Comparison of ENCODE assay signal across 11 cellular contexts in genomic region chr22:37170689-37171405, GRCh38. TPM values are rescaled to one million over a fixed set of nuclear protein-coding genes. Genes with fewer than 3 reads are reported as not detected.
A peak's percentile ranks its signal among the peaks of the same experiment; 100 is the strongest.
DNase-seq lines count a peak whose midpoint lies in the region; ATAC-seq and TF ChIP-seq lines count a peak whose summit lies in the region.
"Not testable (repeated sequence)": the region's sequence is repeated elsewhere in the genome, so short reads cannot be mapped to it uniquely, and the experiment has no call there.
"Had no signal": no experiment of that assay in that cellular context is flagged by ENCODE, and none has a peak within 500 bp of the region (broad histone marks: within the 10 kb centered on the region; RNA-seq: fewer than 3 reads in every experiment).

No MANE protein-coding gene starts in this region.

- not testable (repeated sequence) for H3K4me3 ChIP-seq in RWPE2 (ENCODE audit: severe bottlenecking); adipocyte (ENCODE audit: low read length); osteoblast (ENCODE audit: insufficient read depth, low read length); stomach

- peak overlapping the region; percentile 20 for H3K4me2 ChIP-seq in osteoblast (ENCODE audit: insufficient read depth, low read length)

- not testable (repeated sequence) for TF ChIP-seq POLR2A in stomach (IDR thresholded peaks at IDR 0.05)

- POLR2A ChIA-PET in CD4-positive, alpha-beta T cell (lab: Charles Lee): interaction anchor here (0.9 to 1.5 kb wide), 6 partner anchors 17 to 71 kb away, joined by 3 to 4 read pairs (median 3); partner anchors contain the start of gene C1QTNF6

- WGBS in stomach, 5 donors: 77 to 88% (median 87%) methylated on average over 12 to 16 of the region's 16 CpGs

- not testable (repeated sequence) for TF ChIP-seq CTCF in CD4-positive, alpha-beta T cell (IDR thresholded peaks at IDR 0.05); RWPE2 (IDR thresholded peaks at IDR 0.05; ENCODE audit: poor library complexity, severe bottlenecking); osteoblast (IDR thresholded peaks at IDR 0.05; ENCODE audit: extremely low read depth, low read depth, low read length); stomach (IDR thresholded peaks at IDR 0.05)

- H3K27ac ChIP-seq in CD4-positive, alpha-beta T cell (ENCODE audit: low read depth, low read length); RWPE2 (ENCODE audit: poor library complexity, severe bottlenecking); osteoblast (ENCODE audit: low read depth, low read length): not testable (repeated sequence)
- H3K27ac ChIP-seq in stomach: peak overlapping the region in 3 of 5 donors; percentile 14 to 21 (median 20)

- H3K36me3 Mint-ChIP-seq in CD4-positive, alpha-beta T cell (ENCODE audit: low read depth): not testable (repeated sequence)
- peaks cover 11 to 14% (median 11%) of the 10 kb centered on the region in 3 donors for H3K36me3 Mint-ChIP-seq in immature natural killer cell

- H3K9me3 ChIP-seq in CD4-positive, alpha-beta T cell (ENCODE audit: control insufficient read depth, low read length); RWPE2 (ENCODE audit: severe bottlenecking); adipocyte (ENCODE audit: control insufficient read depth, low read length); osteoblast (ENCODE audit: low read depth, low read length); stomach: not testable (repeated sequence)

- H3K9me3 Mint-ChIP-seq in CD4-positive, alpha-beta T cell; immature natural killer cell: not testable (repeated sequence)

- H3K4me1 Mint-ChIP-seq in CD4-positive, alpha-beta T cell (ENCODE audit: low read depth): peaks cover 46% of the 10 kb centered on the region
- H3K4me1 Mint-ChIP-seq in immature natural killer cell: peaks cover 63 to 67% of the 10 kb centered on the region in 2 donors

- H3K27ac Mint-ChIP-seq in CD4-positive, alpha-beta T cell: peak overlapping the region; percentile 51
- peak overlapping the region in 4 of 6 donors; percentile 20 to 99 (median 62) for H3K27ac Mint-ChIP-seq in immature natural killer cell

- H3K79me2 ChIP-seq in osteoblast (ENCODE audit: insufficient read depth, low read length): not testable (repeated sequence)

- not testable (repeated sequence) for ATAC-seq in CD4-positive, alpha-beta T cell (ENCODE audit: poor library complexity); RWPE2 (ENCODE audit: low read depth)

- not testable (repeated sequence) for H3K27me3 Mint-ChIP-seq in CD4-positive, alpha-beta T cell; immature natural killer cell (ENCODE audit: low read depth in 3 of 3)

- H3K9ac ChIP-seq in adipocyte (ENCODE audit: low read length): peak overlapping the region; percentile 27

- not testable (repeated sequence) for H3K4me1 ChIP-seq in RWPE2 (ENCODE audit: insufficient read depth, poor library complexity, severe bottlenecking); osteoblast (ENCODE audit: insufficient read depth, low read length)
- H3K4me1 ChIP-seq in adipocyte (ENCODE audit: control insufficient read depth, insufficient read depth, low read length) (peaks cover 35% of the 10 kb centered on the region), stomach (peaks cover 21 to 40% (median 34%) of the 10 kb centered on the region in 4 donors)

- peak in 1 of 10 experiments; percentile 8 for DNase-seq in CD4-positive, alpha-beta T cell
- DNase-seq in RWPE2 (ENCODE audit: low spot score) (peak; percentile 5), fibroblast of gingiva (ENCODE audit: low read depth) (peak; percentile 43), osteoblast (ENCODE audit: insufficient read length, low spot score, missing footprints) (peak; percentile 90)
- DNase-seq in adipocyte (ENCODE audit: low read depth); immature natural killer cell; stomach: not testable (repeated sequence)

- H3K4me3 Mint-ChIP-seq in CD4-positive, alpha-beta T cell; immature natural killer cell: not testable (repeated sequence)

- H2AFZ ChIP-seq in osteoblast (ENCODE audit: low read length): peak overlapping the region; percentile 70

- not testable (repeated sequence) for H3K27me3 ChIP-seq in CD4-positive, alpha-beta T cell (ENCODE audit: control insufficient read depth, insufficient read depth, low read length); RWPE2 (ENCODE audit: insufficient read depth, poor library complexity, severe bottlenecking); adipocyte (replicated peaks; ENCODE audit: control insufficient read depth, insufficient read depth, low read length); stomach
- H3K27me3 ChIP-seq in osteoblast (ENCODE audit: insufficient read depth, low read length): peaks cover 29% of the 10 kb centered on the region

- CTCF ChIA-PET in CD4-positive, alpha-beta T cell (lab: Charles Lee): not testable (repeated sequence)

- intact Hi-C loops in CD4-positive, alpha-beta T cell (cut with DNase I, micrococcal nuclease): loop anchor here in 1 of 2 experiments (10.0 kb wide), 1 partner anchor 254 kb away; the partner anchor contains the start of gene ELFN2
- intact Hi-C loops in stomach (cut with DNase I; ENCODE audit: low total_unique reads): not testable (repeated sequence)

- not testable (repeated sequence) for H4K20me1 ChIP-seq in osteoblast (ENCODE audit: insufficient read depth, low read length)

- not testable (repeated sequence) for H3K36me3 ChIP-seq in RWPE2 (ENCODE audit: low read depth); adipocyte (ENCODE audit: control insufficient read depth, insufficient read depth, low read length, severe bottlenecking); osteoblast (ENCODE audit: insufficient read depth, low read length); stomach

- not testable (repeated sequence) for TF ChIP-seq EP300 in stomach (IDR thresholded peaks at IDR 0.05)

RNA-seq across cellular contexts. Expression of gene C1QTNF6, which starts 17.2 kb away (rescaled TPM):
- 10 to 100 TPM; 11.9 to 12.1 TPM for total RNA-seq in CD4-positive, alpha-beta T cell
- polyA plus RNA-seq in immature natural killer cell (1 to 10 TPM in 2 of 3 donors, not detected in 1; 1.5 to 1.8 TPM), stomach (1 to 10 TPM; 2.3 to 4.5 (median 4.1) TPM)
- total RNA-seq in osteoblast (11.9 and 18.3 TPM in 2 replicates), stomach (10 to 100 TPM in 1 of 5 donors, 1 to 10 TPM in 2, under 1 TPM in 1, not detected in 1; 0.45 to 10.4 (median 3.0) TPM)

RNA-seq across cellular contexts. Expression of gene IL2RB, which starts 21.1 kb away (rescaled TPM):
- 10 to 100 TPM; 47.5 to 49.6 TPM for total RNA-seq in CD4-positive, alpha-beta T cell
- polyA plus RNA-seq in immature natural killer cell (1,000 to 10,000 TPM in 1 of 3 donors, 100 to 1,000 TPM in 2; 863 to 2,762 (median 893) TPM), stomach (1 to 10 TPM in 1 of 3 donors, under 1 TPM in 2; 0.44 to 2.6 (median 0.58) TPM)
- total RNA-seq in osteoblast (0.59 TPM in 1 of 2 replicates, not detected in the other), stomach (1 to 10 TPM in 2 of 5 donors, under 1 TPM in 1, not detected in 2; 0.73 to 5.3 (median 5.2) TPM)
- total RNA-seq: A172, Caco-2, PC-3, RPMI7951 had no signal

RNA-seq across cellular contexts. Expression of gene SSTR3, which starts 41.4 kb away (rescaled TPM):
- total RNA-seq in CD4-positive, alpha-beta T cell: 1 to 10 TPM; 1.9 to 2.1 TPM
- polyA plus RNA-seq in immature natural killer cell (not detected), stomach (under 1 TPM in 2 of 3 donors, not detected in 1; 0.05 to 0.12 TPM)
- total RNA-seq in osteoblast (not detected in 2 replicates), stomach (under 1 TPM in 1 of 5 donors, not detected in 4; 0.37 TPM)
- total RNA-seq: A172, Caco-2, RPMI7951 had no signal

Comparison
In these comparisons a context has a peak if more than half of its experiments do, and no peak if none do; other contexts are left out.
1. RNA of gene IL2RB, which starts 21.1 kb away (total RNA-seq): 47.5 to 49.6 TPM in CD4-positive, alpha-beta T cell; 0.73 to 5.3 TPM in stomach and 0.59 TPM in osteoblast; every median in the first group is over 4 times any median in the second.